In the genomic region with DNA sequence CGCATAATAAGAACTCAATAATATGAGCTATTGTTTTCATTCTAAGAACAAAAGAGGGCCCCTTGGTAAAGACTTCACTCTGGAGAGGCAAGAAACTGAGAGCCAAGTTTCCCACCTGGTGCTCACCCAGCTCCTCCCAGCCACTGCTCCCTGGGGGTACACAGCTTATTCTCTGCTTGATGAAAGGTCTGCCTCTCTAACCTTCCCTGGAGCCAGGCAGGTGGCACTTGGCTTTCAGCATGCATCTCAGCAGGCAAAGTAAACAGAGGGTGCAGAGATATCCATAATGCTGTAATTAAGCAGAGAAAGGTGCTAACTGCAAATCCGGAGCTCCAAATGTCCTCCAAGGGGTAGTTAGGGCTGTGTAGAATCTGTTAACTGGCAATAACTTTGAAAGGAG, we compare ENCODE assay signal across 18 cellular contexts.
A peak's percentile ranks its signal among the peaks of the same experiment; 100 is the strongest.
DNase-seq lines count a peak whose midpoint lies in the region; ATAC-seq and TF ChIP-seq lines count a peak whose summit lies in the region.
"Had no signal": no experiment of that assay in that cellular context is flagged by ENCODE, and none has a peak within 500 bp of the region (broad histone marks: within the 10 kb centered on the region; RNA-seq: fewer than 3 reads in every experiment).

No MANE protein-coding gene starts in this region.

- no peaks in the 10 kb centered on the region for H3K36me3 Mint-ChIP-seq in HFFc6 (ENCODE audit: low read depth)
- H3K36me3 Mint-ChIP-seq: CD8-positive, alpha-beta memory T cell had no signal

- TF ChIP-seq CTCF in HFFc6 (IDR thresholded peaks at IDR 0.05): no peak

- no peaks in the 10 kb centered on the region for H3K4me1 Mint-ChIP-seq in HFFc6 (ENCODE audit: low read depth)
- H3K4me1 Mint-ChIP-seq: CD8-positive, alpha-beta memory T cell; IgD-negative memory B cell had no signal

- no peak overlapping the region for H3K4me3 Mint-ChIP-seq in HFFc6
- H3K4me3 Mint-ChIP-seq: CD8-positive, alpha-beta memory T cell; GM23338; IgD-negative memory B cell had no signal

- peaks cover 27% of the 10 kb centered on the region for H3K27me3 Mint-ChIP-seq in HFFc6 (ENCODE audit: insufficient read depth)

- H3K27ac Mint-ChIP-seq in HFFc6: no peak overlapping the region
- H3K27ac Mint-ChIP-seq: CD8-positive, alpha-beta memory T cell; GM23338 had no signal

- no peaks in the 10 kb centered on the region for H3K9me3 Mint-ChIP-seq in HFFc6
- H3K9me3 Mint-ChIP-seq: GM23338, IgD-negative memory B cell had no signal

- ATAC-seq in GM21529 (IDR thresholded peaks at IDR 0.05; ENCODE audit: unreplicated experiment) (no peak), GM21447 (IDR thresholded peaks at IDR 0.05; ENCODE audit: unreplicated experiment) (no peak)
- ATAC-seq: GM12878, GM23338, Panc1, Right ventricle myocardium inferior had no signal

- DNase-seq in DMS79 treated with DMSO at 0.1 percent for 48 hours (lab: John Stamatoyannopoulos, UW): peak; percentile 12
- DNase-seq in DMS79 (lab: John Stamatoyannopoulos, UW): no peak
- DNase-seq in NCI-H146 treated with DMSO at 0.1 percent for 48 hours (lab: John Stamatoyannopoulos, UW; ENCODE audit: unreplicated experiment): peak; percentile 19
- peak; percentile 92 for DNase-seq in NCI-H345 (lab: John Stamatoyannopoulos, UW)
- DNase-seq in T1000 (lab: John Stamatoyannopoulos, UW): no peak
- DNase-seq in HFFc6: no peak
- DNase-seq: CD8-positive, alpha-beta memory T cell; DMS 273 treated with DMSO at 0.1 percent for 48 hours; NCI-H1930; NCI-H526; SK-N-SH had no signal

Comparison
In these comparisons a context has a peak if more than half of its experiments do, and no peak if none do; other contexts are left out.
1. DNase-seq: peak in DMS79 treated with DMSO at 0.1 percent for 48 hours (single experiment), NCI-H146 treated with DMSO at 0.1 percent for 48 hours (single experiment) and NCI-H345 (single experiment); none in DMS79 (single experiment), T1000 (single experiment) and HFFc6 (single experiment).